In the genomic region with DNA sequence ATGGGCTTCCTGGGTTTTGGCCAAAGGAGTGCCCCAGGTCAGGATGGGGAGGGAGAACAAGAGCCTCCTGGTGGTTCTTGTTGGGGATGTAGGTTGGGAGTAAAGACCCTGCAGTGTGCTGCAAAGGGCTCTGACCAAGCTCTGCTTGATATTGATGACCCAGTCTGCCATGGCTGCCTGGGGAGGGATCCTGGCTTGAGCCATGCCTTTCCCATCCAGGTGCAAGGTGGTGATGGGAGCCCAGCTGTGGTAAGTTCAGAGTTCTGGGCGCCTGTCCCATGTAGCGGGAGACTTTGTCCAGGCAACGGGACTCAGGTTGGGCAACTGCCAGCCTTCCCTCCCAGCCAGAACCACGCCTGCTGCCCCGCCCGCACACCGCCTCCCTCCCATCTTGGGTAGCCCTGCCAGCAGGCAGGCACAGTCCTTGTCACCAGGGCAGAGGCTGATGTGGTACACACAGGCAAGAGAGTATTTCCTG, we compare ENCODE assay signal across 8 cellular contexts. TPM values are rescaled to one million over a fixed set of nuclear protein-coding genes. Genes with fewer than 3 reads are reported as not detected.
DNase-seq lines count a peak whose midpoint lies in the region; ATAC-seq and TF ChIP-seq lines count a peak whose summit lies in the region.

No MANE protein-coding gene starts in this region.

- H3K36me3 ChIP-seq in Panc1 (ENCODE audit: control insufficient read depth, insufficient read depth, low read length) (no peaks in the 10 kb centered on the region; the same call in 1 of the 2 replicates), urinary bladder (ENCODE audit: insufficient read depth) (no peaks in the 10 kb centered on the region)
- H3K36me3 ChIP-seq in effector memory CD4-positive, alpha-beta T cell (ENCODE audit: control insufficient read depth, insufficient read depth, low read length) = peaks cover 4% of the 10 kb centered on the region

- ATAC-seq in Panc1 = no peak
- ATAC-seq in GM18520 (IDR thresholded peaks at IDR 0.05; ENCODE audit: unreplicated experiment) = no peak
- ATAC-seq in GM19023 (IDR thresholded peaks at IDR 0.05; ENCODE audit: unreplicated experiment) = no peak

- DNase-seq in G401 (ENCODE audit: low spot score) (peak; percentile 70), Panc1 (ENCODE audit: low read depth, low spot score) (no peak), GM10266 (ENCODE audit: extremely low spot score) (no peak)
- no peak for DNase-seq in effector memory CD4-positive, alpha-beta T cell

- CTCF ChIA-PET in Panc1 (lab: Charles Lee) = interaction anchor here (0.6 kb wide), 1 partner anchor 12 kb away, joined by 3 read pairs; no protein-coding TSS in a partner anchor

- POLR2A ChIA-PET in Panc1 (lab: Charles Lee) = no interaction called here

- H3K27me3 ChIP-seq in Panc1 (ENCODE audit: control insufficient read depth, insufficient read depth, low read length) = no peaks in the 10 kb centered on the region
- H3K27me3 ChIP-seq in effector memory CD4-positive, alpha-beta T cell (replicated peaks; ENCODE audit: control insufficient read depth, insufficient read depth, low read length, poor library complexity, severe bottlenecking) = no peaks in the 10 kb centered on the region
- H3K27me3 ChIP-seq in mononuclear cell (ENCODE audit: insufficient read depth, low read length) = no peaks in the 10 kb centered on the region

- no peak for TF ChIP-seq CTCF in Panc1 (IDR thresholded peaks at IDR 0.05)
- TF ChIP-seq CTCF in GM10266 (IDR thresholded peaks at IDR 0.05; ENCODE audit: control insufficient read depth, insufficient read depth, low read depth, missing control alignments) = no peak

- H3K27ac ChIP-seq in Panc1 (ENCODE audit: low read length) = peak overlapping the region; percentile 83
- H3K27ac ChIP-seq in effector memory CD4-positive, alpha-beta T cell (ENCODE audit: insufficient read depth, low read length, poor library complexity, severe bottlenecking) = peak overlapping the region; percentile 80
- H3K27ac ChIP-seq in urinary bladder (ENCODE audit: low read depth) = peak overlapping the region; percentile 89

- peaks cover 33% of the 10 kb centered on the region for H3K4me1 ChIP-seq in Panc1 (ENCODE audit: control insufficient read depth, insufficient read depth, low read length)
- peaks cover 54% of the 10 kb centered on the region for H3K4me1 ChIP-seq in effector memory CD4-positive, alpha-beta T cell (ENCODE audit: control insufficient read depth, insufficient read depth, low read length, poor library complexity, severe bottlenecking)
- peaks cover 77% of the 10 kb centered on the region for H3K4me1 ChIP-seq in mononuclear cell (ENCODE audit: insufficient read depth, low read length)
- no peaks in the 10 kb centered on the region for H3K4me1 ChIP-seq in urinary bladder (ENCODE audit: insufficient read depth)

- BruUV-seq in Panc1 (replicated peaks; lab: Mats Ljungman, UMichigan) = no TSS peak

- peak overlapping the region; percentile 83 to 86 for H3K4me3 ChIP-seq in Panc1 (ENCODE audit: low read depth in 2 of 2, low read length in 2 of 2)
- peak overlapping the region; percentile 98 for H3K4me3 ChIP-seq in effector memory CD4-positive, alpha-beta T cell (ENCODE audit: insufficient read depth, low read depth, low read length, poor library complexity, severe bottlenecking)
- peak overlapping the region; percentile 100 for H3K4me3 ChIP-seq in mononuclear cell (ENCODE audit: low read length)
- peak overlapping the region; percentile 86 for H3K4me3 ChIP-seq in urinary bladder (ENCODE audit: low read depth, low read length)

- H3K9me3 ChIP-seq in Panc1 (ENCODE audit: control insufficient read depth, insufficient read depth, low read depth, low read length) (no peaks in the 10 kb centered on the region), mononuclear cell (ENCODE audit: low read depth, low read length) (no peaks in the 10 kb centered on the region)
- no peaks in the 10 kb centered on the region for H3K9me3 ChIP-seq in effector memory CD4-positive, alpha-beta T cell (ENCODE audit: control insufficient read depth, low read length)

- intact Hi-C loops in Panc1 (cut with micrococcal nuclease; ENCODE audit: unreplicated experiment) = no loop called here

- in situ Hi-C loops in G401 (cut with HindIII; ENCODE audit: low sequenced_read_pairs) (no loop called here), Panc1 (cut with HindIII; ENCODE audit: low pct_unique_long_range_greater_than_20kb, low sequenced_read_pairs) (no loop called here)

- WGBS in urinary bladder = 35% methylated on average over 7 of the region's 7 CpGs

RNA-seq across cellular contexts. Expression of a gene that starts 2.6 kb away (rescaled TPM):
- 67.4 and 104 TPM in 2 replicates for total RNA-seq in G401 (2014; rRNA removed; shearing (Covaris generic))
- 170 TPM for total RNA-seq in Panc1 (2021; ENCODE audit: unreplicated experiment)
- polyA plus RNA-seq in Panc1 (2012; ENCODE audit: insufficient read length) = 252 TPM
- total RNA-seq in mononuclear cell = 243 TPM
- 96.3 TPM for total RNA-seq in urinary bladder
- polyA plus RNA-seq in urinary bladder = 263 TPM

RNA-seq across cellular contexts. Expression of a gene that starts 30.4 kb away (rescaled TPM):
- total RNA-seq in G401 (2014; rRNA removed; shearing (Covaris generic)) = 68.1 and 81.8 TPM in 2 replicates
- 1.4 TPM for total RNA-seq in Panc1 (2021; ENCODE audit: unreplicated experiment)
- polyA plus RNA-seq in Panc1 (2012; ENCODE audit: insufficient read length) = 2.8 TPM
- 0.42 TPM for total RNA-seq in mononuclear cell
- 63.4 TPM for total RNA-seq in urinary bladder
- 35.5 TPM for polyA plus RNA-seq in urinary bladder

RNA-seq across cellular contexts. Expression of a gene that starts 33.5 kb away (rescaled TPM):
- 1.1 and 3.0 TPM in 2 replicates for total RNA-seq in G401 (2014; rRNA removed; shearing (Covaris generic))
- total RNA-seq in Panc1 (2021; ENCODE audit: unreplicated experiment) = 6.0 TPM
- 10.6 TPM for polyA plus RNA-seq in Panc1 (2012; ENCODE audit: insufficient read length)
- total RNA-seq in mononuclear cell = not detected
- 0.63 TPM for total RNA-seq in urinary bladder
- polyA plus RNA-seq in urinary bladder = 0.14 TPM

RNA-seq across cellular contexts. Expression of a gene that starts 40.3 kb away (rescaled TPM):
- total RNA-seq in G401 (2014; rRNA removed; shearing (Covaris generic)) = 1.6 TPM in 1 of 2 replicates, not detected in the other
- total RNA-seq in Panc1 (2021; ENCODE audit: unreplicated experiment) (not detected), mononuclear cell (not detected), urinary bladder (0.79 TPM)
- polyA plus RNA-seq in Panc1 (2012; ENCODE audit: insufficient read length) = not detected
- 0.39 TPM for polyA plus RNA-seq in urinary bladder

RNA-seq across cellular contexts. Expression of a gene that starts 47.2 kb away (rescaled TPM):
- not detected in 2 replicates for total RNA-seq in G401 (2014; rRNA removed; shearing (Covaris generic))
- not detected for total RNA-seq in Panc1 (2021; ENCODE audit: unreplicated experiment)
- not detected for polyA plus RNA-seq in Panc1 (2012; ENCODE audit: insufficient read length)
- total RNA-seq in mononuclear cell = not detected
- not detected for total RNA-seq in urinary bladder
- polyA plus RNA-seq in urinary bladder = not detected

Comparison
In these comparisons a context has a peak if more than half of its experiments do, and no peak if none do; other contexts are left out.
1. RNA of a gene that starts 30.4 kb away (total RNA-seq): 68.1 to 81.8 TPM in G401 and 63.4 TPM in urinary bladder (single experiment); 1.4 TPM in Panc1 (single experiment) and 0.42 TPM in mononuclear cell (single experiment); every median in the first group is over 10 times any median in the second.
2. Peak in every context shown above with its lines, with median percentiles within 50 percentile points of each other: H3K27ac ChIP-seq and H3K4me3 ChIP-seq.